In genomic region chrX:87744391-87744790, GRCh38 we compare ENCODE assay signal across 28 cellular contexts.
"Had no signal": no experiment of that assay in that cellular context is flagged by ENCODE, and none has a peak within 500 bp of the region (broad histone marks: within the 10 kb centered on the region; RNA-seq: fewer than 3 reads in every experiment).

No MANE protein-coding gene starts in this region.

- H3K4me1 ChIP-seq: colonic mucosa, esophagus squamous epithelium, gastrocnemius medialis, heart right ventricle, left lung, lower lobe of right lung had no signal

- ATAC-seq: effector memory CD8-positive, alpha-beta T cell; esophagus mucosa; gastrocnemius medialis; heart right ventricle; left cardiac atrium; left lung; left ventricle myocardium superior; lower lobe of right lung; mucosa of descending colon had no signal

- H3K9me3 Mint-ChIP-seq: dendritic cell treated with granulocyte-macrophage colony-stimulating factor and Interleukin-4, amounts not matched to agents 40 ng/mL and 50 ng/mL, for 4 days; endodermal cell; mesothelial cell of epicardium had no signal

- H3K27me3 Mint-ChIP-seq: dendritic cell treated with granulocyte-macrophage colony-stimulating factor and Interleukin-4, amounts not matched to agents 40 ng/mL and 50 ng/mL, for 4 days; effector memory CD8-positive, alpha-beta T cell; naive B cell had no signal

- H3K9me3 ChIP-seq: colonic mucosa, esophagus squamous epithelium, gastrocnemius medialis, heart right ventricle, left lung, lower lobe of right lung, mucosa of descending colon had no signal

- H3K27ac Mint-ChIP-seq: dendritic cell treated with granulocyte-macrophage colony-stimulating factor and Interleukin-4, amounts not matched to agents 40 ng/mL and 50 ng/mL, for 4 days; effector memory CD8-positive, alpha-beta T cell; endodermal cell; mesothelial cell of epicardium; naive B cell had no signal

- H3K36me3 Mint-ChIP-seq: mesothelial cell of epicardium, naive B cell had no signal

- FAIRE-seq: endometrium, islet of Langerhans, keratinocyte had no signal

- H3K36me3 ChIP-seq: colonic mucosa, esophagus squamous epithelium, gastrocnemius medialis, heart right ventricle, left lung, lower lobe of right lung had no signal

- H3K27me3 ChIP-seq: colonic mucosa, esophagus squamous epithelium, gastrocnemius medialis, heart right ventricle, left lung had no signal

- H3K4me1 Mint-ChIP-seq: endodermal cell, mesothelial cell of epicardium, naive B cell had no signal

- DNase-seq: colonic mucosa; cortex of kidney; effector CD8-positive, alpha-beta T cell; effector memory CD8-positive, alpha-beta T cell; endodermal cell; erythroblast; esophagus squamous epithelium; foreskin fibroblast; foreskin melanocyte; gastrocnemius medialis; glutamatergic neuron; head of caudate nucleus; heart right ventricle; hippocampal formation; left cardiac atrium; left lung; left ventricle myocardium superior; lower lobe of right lung; mesenchymal stem cell; mucosa of descending colon; naive B cell had no signal

- H3K4me3 Mint-ChIP-seq: dendritic cell treated with granulocyte-macrophage colony-stimulating factor and Interleukin-4, amounts not matched to agents 40 ng/mL and 50 ng/mL, for 4 days; effector memory CD8-positive, alpha-beta T cell; endodermal cell; mesothelial cell of epicardium; naive B cell had no signal

- H3K27ac ChIP-seq: colonic mucosa, epithelial cell of prostate, esophagus squamous epithelium, gastrocnemius medialis, heart right ventricle, left lung, lower lobe of right lung had no signal

- H3K4me3 ChIP-seq: colonic mucosa, esophagus squamous epithelium, gastrocnemius medialis, heart right ventricle, left lung, lower lobe of right lung, mucosa of descending colon had no signal
